Comparison of ENCODE assay signal across 8 cellular contexts in genomic region chr2:72993147-72993546, GRCh38.
A peak's percentile ranks its signal among the peaks of the same experiment; 100 is the strongest.
DNase-seq lines count a peak whose midpoint lies in the region; ATAC-seq, FAIRE-seq and TF ChIP-seq lines count a peak whose summit lies in the region.

No MANE protein-coding gene starts in this region.

- H3K4me3 Mint-ChIP-seq in stimulated activated naive CD8-positive, alpha-beta T cell treated with anti-CD3 and anti-CD28 coated beads, Interleukin-15, amount 100 ng/mL, for 72 hours = no peak overlapping the region

- no peak overlapping the region for H3K4me3 ChIP-seq in bronchial epithelial cell (ENCODE audit: low read depth, low read length)

- no peak for TF ChIP-seq POLR2A in GM18505 (IDR thresholded peaks at IDR 0.05; ENCODE audit: borderline replicate concordance, extremely low read depth, insufficient read depth, insufficient read length)

- DNase-seq in NCI-H146 (lab: John Stamatoyannopoulos, UW) (peak; percentile 47), NCI-H146 treated with DMSO at 0.1 percent for 48 hours (lab: John Stamatoyannopoulos, UW; ENCODE audit: unreplicated experiment) (no peak), T-helper 1 cell (peak in 3 of 5 donors; percentile 29 to 47 (median 41)), bronchial epithelial cell (ENCODE audit: low read depth) (peak; percentile 31), left kidney (ENCODE audit: low read depth, low spot score) (peak; percentile 50)
- DNase-seq in stimulated activated naive CD8-positive, alpha-beta T cell treated with anti-CD3 and anti-CD28 coated beads, Interleukin-15, amount 100 ng/mL, for 72 hours = peak; percentile 36 to 50

- no peaks in the 10 kb centered on the region for H3K4me1 Mint-ChIP-seq in stimulated activated naive CD8-positive, alpha-beta T cell treated with anti-CD3 and anti-CD28 coated beads, Interleukin-15, amount 100 ng/mL, for 72 hours

- no peak for FAIRE-seq in bronchial epithelial cell (lab: Jason Lieb, UNC)

- no peak overlapping the region for H3K27ac Mint-ChIP-seq in stimulated activated naive CD8-positive, alpha-beta T cell treated with anti-CD3 and anti-CD28 coated beads, Interleukin-15, amount 100 ng/mL, for 72 hours

- H3K27me3 ChIP-seq in bronchial epithelial cell (ENCODE audit: control insufficient read depth, insufficient read depth, low read length) = no peaks in the 10 kb centered on the region

- no peaks in the 10 kb centered on the region for H3K36me3 ChIP-seq in bronchial epithelial cell (ENCODE audit: control insufficient read depth, insufficient read depth, low read length)

- H3K9me3 Mint-ChIP-seq in stimulated activated naive CD8-positive, alpha-beta T cell treated with anti-CD3 and anti-CD28 coated beads, Interleukin-15, amount 100 ng/mL, for 72 hours = no peaks in the 10 kb centered on the region

- TF ChIP-seq CTCF in bronchial epithelial cell (IDR thresholded peaks at IDR 0.05; ENCODE audit: insufficient read depth, low read length, severe bottlenecking) = peak; percentile 75

- ATAC-seq in HG02798 (IDR thresholded peaks at IDR 0.05; ENCODE audit: poor library complexity, unreplicated experiment) (peak; percentile 58), GM18505 (IDR thresholded peaks at IDR 0.05; ENCODE audit: unreplicated experiment) (no peak)
- ATAC-seq in stimulated activated naive CD8-positive, alpha-beta T cell treated with anti-CD3 and anti-CD28 coated beads, Interleukin-15, amount 100 ng/mL, for 72 hours = peak; percentile 48

- no peaks in the 10 kb centered on the region for H3K27me3 Mint-ChIP-seq in stimulated activated naive CD8-positive, alpha-beta T cell treated with anti-CD3 and anti-CD28 coated beads, Interleukin-15, amount 100 ng/mL, for 72 hours
